8 cellular contexts compared by ENCODE assay signal in the genomic region with DNA sequence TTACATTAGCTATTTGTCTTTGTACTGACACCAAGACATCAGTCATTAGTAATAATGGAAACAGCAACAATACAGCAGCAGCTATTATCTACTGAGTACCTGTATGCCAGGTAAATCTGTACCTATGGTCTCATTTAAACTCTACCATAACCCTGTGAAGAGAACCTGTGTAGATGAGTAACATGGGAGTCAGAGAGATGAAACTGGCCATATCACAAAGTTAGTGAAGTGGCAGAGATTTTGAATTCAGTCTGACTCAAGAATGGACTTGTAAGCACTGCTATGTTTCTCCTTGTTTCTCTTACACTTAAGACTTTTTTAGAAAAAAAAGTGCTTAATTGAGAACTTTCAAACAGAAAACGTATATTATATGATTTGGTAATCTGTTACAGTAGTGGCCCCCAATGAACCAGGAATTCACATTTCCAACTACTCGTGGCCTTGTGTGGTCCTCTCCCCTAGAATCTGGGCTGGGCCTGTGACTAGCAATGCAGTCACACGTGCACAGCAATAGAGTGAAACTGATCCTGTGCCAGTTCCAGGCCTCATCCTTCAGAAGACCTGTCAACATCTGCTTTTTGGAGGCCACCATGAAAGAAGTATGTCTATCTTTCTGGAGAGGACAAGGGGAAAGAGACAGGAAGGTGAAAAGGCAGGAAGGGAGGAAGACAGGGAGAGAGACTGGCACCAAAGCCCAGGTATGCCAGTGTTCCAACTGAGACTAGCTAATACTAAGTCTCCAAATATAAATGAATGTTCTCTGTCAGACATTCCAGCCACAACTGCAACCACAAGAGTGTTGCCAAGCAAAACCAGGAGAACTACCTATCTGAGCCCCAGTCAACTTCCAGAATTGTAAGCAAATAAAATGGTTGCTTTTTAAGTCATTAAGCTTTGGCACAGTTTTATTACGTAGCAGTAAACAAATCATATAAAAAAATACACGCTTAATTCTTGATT. TPM values are rescaled to one million over a fixed set of nuclear protein-coding genes. Genes with fewer than 3 reads are reported as not detected.
DNase-seq lines count a peak whose midpoint lies in the region; ATAC-seq and TF ChIP-seq lines count a peak whose summit lies in the region.

No MANE protein-coding gene starts in this region.

- no peak for TF ChIP-seq CTCF in activated CD8-positive, alpha-beta T cell treated with anti-CD3 and anti-CD28 coated beads for 36 hours (IDR thresholded peaks at IDR 0.05)
- no peak for TF ChIP-seq CTCF in foreskin keratinocyte (conservative IDR thresholded peaks at IDR 0.05)

- no peaks in the 10 kb centered on the region for H3K9me3 Mint-ChIP-seq in activated CD8-positive, alpha-beta T cell treated with anti-CD3 and anti-CD28 coated beads for 36 hours

- H3K4me1 Mint-ChIP-seq in activated CD8-positive, alpha-beta T cell treated with anti-CD3 and anti-CD28 coated beads for 36 hours (ENCODE audit: low read depth), result peaks cover 50% of the 10 kb centered on the region

- intact Hi-C loops in left ventricle myocardium superior (cut with micrococcal nuclease), result no loop called here
- intact Hi-C loops in left cardiac atrium (cut with DNase I), result no loop called here
- intact Hi-C loops in activated CD8-positive, alpha-beta T cell treated with anti-CD3 and anti-CD28 coated beads for 36 hours (cut with micrococcal nuclease), result no loop called here

- POLR2A ChIA-PET in activated CD8-positive, alpha-beta T cell treated with anti-CD3 and anti-CD28 coated beads for 36 hours (lab: Charles Lee), result interaction anchor here (3.6 to 12.5 kb wide), 2 partner anchors 10 to 22 kb away, joined by 13 to 126 read pairs; a partner anchor contains a TSS

- H3K27ac ChIP-seq in foreskin keratinocyte, result peak overlapping the region; percentile 90

- H3K27ac Mint-ChIP-seq in activated CD8-positive, alpha-beta T cell treated with anti-CD3 and anti-CD28 coated beads for 36 hours, result peak overlapping the region; percentile 91

- no peaks in the 10 kb centered on the region for H3K27me3 Mint-ChIP-seq in activated CD8-positive, alpha-beta T cell treated with anti-CD3 and anti-CD28 coated beads for 36 hours

- peaks cover 14% of the 10 kb centered on the region for H3K4me1 ChIP-seq in foreskin keratinocyte

- ATAC-seq in left ventricle myocardium superior (peak; percentile 41), left cardiac atrium (no peak), foreskin keratinocyte (peak; percentile 91), HG02981 (IDR thresholded peaks at IDR 0.05; ENCODE audit: unreplicated experiment) (no peak)
- ATAC-seq in activated CD8-positive, alpha-beta T cell treated with anti-CD3 and anti-CD28 coated beads for 36 hours, result peak; percentile 41

- H3K27me3 ChIP-seq in foreskin keratinocyte, result no peaks in the 10 kb centered on the region

- no peak overlapping the region for H3K4me3 Mint-ChIP-seq in activated CD8-positive, alpha-beta T cell treated with anti-CD3 and anti-CD28 coated beads for 36 hours

- DNase-seq in left ventricle myocardium superior (no peak), left cardiac atrium (no peak), foreskin keratinocyte (peak; percentile 62 to 86), NCI-H1092 (lab: John Stamatoyannopoulos, UW) (no peak), H4 (ENCODE audit: low spot score) (no peak), amygdala (lab: John Stamatoyannopoulos, UW) (no peak)
- DNase-seq in activated CD8-positive, alpha-beta T cell treated with anti-CD3 and anti-CD28 coated beads for 36 hours, result peak; percentile 36

- peaks cover 18% of the 10 kb centered on the region for H3K36me3 Mint-ChIP-seq in activated CD8-positive, alpha-beta T cell treated with anti-CD3 and anti-CD28 coated beads for 36 hours (ENCODE audit: low read depth)

- CTCF ChIA-PET in activated CD8-positive, alpha-beta T cell treated with anti-CD3 and anti-CD28 coated beads for 36 hours (lab: Charles Lee), result interaction anchor here (9.5 kb wide), 1 partner anchor 13 kb away, joined by 96 read pairs; a partner anchor contains a TSS

RNA-seq across cellular contexts. Expression of a gene that starts 12.0 kb away (rescaled TPM):
- total RNA-seq in left ventricle myocardium superior (6.1 TPM), left cardiac atrium (1 to 10 TPM; 6.3 to 7.4 TPM), foreskin keratinocyte (13.5 and 15.7 TPM in 2 replicates)
- 10 to 100 TPM; 40.3 to 42.5 TPM for total RNA-seq in activated CD8-positive, alpha-beta T cell treated with anti-CD3 and anti-CD28 coated beads for 36 hours
- polyA plus RNA-seq in foreskin keratinocyte, result 5.3 and 7.0 TPM in 2 replicates
- 9.7 and 13.9 TPM in 2 replicates for total RNA-seq in H4 (2014; rRNA removed; shearing (Covaris generic))

RNA-seq across cellular contexts. Expression of a gene that starts 19.3 kb away (rescaled TPM):
- total RNA-seq in left ventricle myocardium superior (0.50 TPM), left cardiac atrium (1 to 10 TPM in 1 of 2 donors, under 1 TPM in 1; 0.92 to 1.2 TPM), foreskin keratinocyte (8.3 and 9.2 TPM in 2 replicates)
- 10 to 100 TPM; 34.5 to 35.0 TPM for total RNA-seq in activated CD8-positive, alpha-beta T cell treated with anti-CD3 and anti-CD28 coated beads for 36 hours
- 0.92 and 1.2 TPM in 2 replicates for polyA plus RNA-seq in foreskin keratinocyte
- total RNA-seq in H4 (2014; rRNA removed; shearing (Covaris generic)), result 1.8 and 4.5 TPM in 2 replicates

Comparison
In these comparisons a context has a peak if more than half of its experiments do, and no peak if none do; other contexts are left out.
1. ATAC-seq: peak in left ventricle myocardium superior (single experiment), activated CD8-positive, alpha-beta T cell treated with anti-CD3 and anti-CD28 coated beads for 36 hours (single experiment) and foreskin keratinocyte (single experiment); none in left cardiac atrium (0 of 2) and HG02981 (single experiment).
2. DNase-seq: peak in activated CD8-positive, alpha-beta T cell treated with anti-CD3 and anti-CD28 coated beads for 36 hours (single experiment) and foreskin keratinocyte (2 of 2); none in left ventricle myocardium superior (single experiment), left cardiac atrium (single experiment), NCI-H1092 (single experiment), H4 (single experiment) and amygdala (0 of 56).